35 cellular contexts compared by ENCODE assay signal in the genomic region with DNA sequence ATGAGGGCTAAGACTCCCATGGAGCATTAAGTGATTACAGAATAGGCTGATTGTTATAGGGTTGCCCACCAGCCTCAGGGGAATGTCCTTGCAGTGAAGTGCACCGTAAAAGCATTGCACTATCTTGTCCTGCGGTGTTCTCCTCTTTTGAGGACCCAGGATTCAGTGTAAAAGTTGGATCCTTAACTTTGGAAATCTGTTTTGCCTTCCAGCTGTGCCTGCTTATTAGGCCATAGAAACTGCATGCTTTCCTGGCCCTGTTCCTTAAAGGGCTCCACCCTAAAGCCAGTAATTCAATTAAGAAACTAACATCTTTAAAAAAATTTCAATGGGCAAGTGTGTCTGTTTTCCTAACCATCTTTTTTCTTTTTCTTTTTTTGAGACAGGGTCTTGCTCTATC. TPM values are rescaled to one million over a fixed set of nuclear protein-coding genes. Genes with fewer than 3 reads are reported as not detected.
DNase-seq lines count a peak whose midpoint lies in the region; ATAC-seq, FAIRE-seq and TF ChIP-seq lines count a peak whose summit lies in the region.
"Had no signal": no experiment of that assay in that cellular context is flagged by ENCODE, and none has a peak within 500 bp of the region (broad histone marks: within the 10 kb centered on the region; RNA-seq: fewer than 3 reads in every experiment).

No MANE protein-coding gene starts in this region.

- intact Hi-C loops in HCT116 (cut with micrococcal nuclease) (no loop called here), K562 (cut with micrococcal nuclease) (loop anchor here (5.0 kb wide), 2 partner anchors 453 to 548 kb away; no protein-coding TSS in a partner anchor), left lung (cut with DNase I) (loop anchor here in 1 of 2 donors (10.0 kb wide), 1 partner anchor 166 kb away; no protein-coding TSS in a partner anchor)

- H4K20me1 ChIP-seq in HCT116 (ENCODE audit: insufficient read depth) (no peaks in the 10 kb centered on the region), K562 (replicated peaks; ENCODE audit: control insufficient read depth, insufficient read depth, low read length) (no peaks in the 10 kb centered on the region)
- H4K20me1 ChIP-seq: BLaER1; BLaER1 treated with 17β-estradiol and CSF1 and Interleukin-3, amounts not matched to agents 10 nM and 100 nM had no signal

- H3K9ac ChIP-seq in HCT116 (ENCODE audit: low read length), result no peak overlapping the region
- no peak overlapping the region for H3K9ac ChIP-seq in K562 (ENCODE audit: insufficient read depth in 1 of 2, low read depth in 2 of 2, low read length in 2 of 2)
- H3K9ac ChIP-seq: BLaER1; BLaER1 treated with 17β-estradiol and CSF1 and Interleukin-3, amounts not matched to agents 10 nM and 100 nM had no signal

- in situ Hi-C loops in K562 (cut with MboI), result loop anchor here (5.0 kb wide), 1 partner anchor 543 kb away; no protein-coding TSS in a partner anchor

- H3K36me3 ChIP-seq in HCT116 (ENCODE audit: control insufficient read depth in 1 of 2, insufficient read depth in 2 of 2, low read length in 2 of 2) (no peaks in the 10 kb centered on the region), HEK293 (ENCODE audit: control insufficient read depth in 2 of 2, insufficient read depth in 1 of 2, low read length in 2 of 2) (no peaks in the 10 kb centered on the region), K562 (ENCODE audit: control insufficient read depth, insufficient read depth, low read length) (no peaks in the 10 kb centered on the region), upper lobe of left lung (no peaks in the 10 kb centered on the region), left lung (no peaks in the 10 kb centered on the region)
- H3K36me3 ChIP-seq: BE2C; BLaER1; BLaER1 treated with 17β-estradiol and CSF1 and Interleukin-3, amounts not matched to agents 10 nM and 100 nM had no signal

- no peak for FAIRE-seq in K562 (lab: Jason Lieb, UNC)
- FAIRE-seq: A204.1, A549, D721Med had no signal

- H3K4me3 ChIP-seq in HCT116 (replicated peaks in 1 of 2; ENCODE audit: low read depth in 1 of 2, low read length in 2 of 2) (no peak overlapping the region), HEK293 (ENCODE audit: low read depth, low read length) (no peak overlapping the region), K562 (no peak overlapping the region), upper lobe of left lung (no peak overlapping the region), left lung (no peak overlapping the region)
- H3K4me3 ChIP-seq: A549; BLaER1; BLaER1 treated with 17β-estradiol and CSF1 and Interleukin-3, amounts not matched to agents 10 nM and 100 nM had no signal

- H3K9me1 ChIP-seq in K562 (ENCODE audit: control insufficient read depth, insufficient read depth, low read length), result no peaks in the 10 kb centered on the region

- no peak overlapping the region for H3K4me3 Mint-ChIP-seq in activated naive CD8-positive, alpha-beta T cell treated with anti-CD3 and anti-CD28 coated beads, Interleukin-2, amount 50 U/mL, for 24 hours
- H3K4me3 Mint-ChIP-seq: B cell; CD14-positive monocyte; CD4-positive, alpha-beta memory T cell; CD4-positive, alpha-beta T cell; CD4-positive, CD25-positive, alpha-beta regulatory T cell; CD8-positive, alpha-beta memory T cell; CD8-positive, alpha-beta T cell had no signal

- TF ChIP-seq POLR2A in HCT116 (IDR thresholded peaks at IDR 0.05; ENCODE audit: borderline replicate concordance, extremely low read depth, insufficient read depth, insufficient read length) (no peak), K562 (conservative IDR thresholded peaks at IDR 0.05) (no peak), upper lobe of left lung (IDR thresholded peaks at IDR 0.05) (no peak)

- H3K4me2 ChIP-seq in HCT116 (ENCODE audit: low read length), result no peak overlapping the region
- no peak overlapping the region for H3K4me2 ChIP-seq in K562 (ENCODE audit: insufficient read depth, low read length)
- H3K4me2 ChIP-seq: A549; BLaER1; BLaER1 treated with 17β-estradiol and CSF1 and Interleukin-3, amounts not matched to agents 10 nM and 100 nM had no signal

- TF ChIP-seq CTCF in HCT116 (IDR thresholded peaks at IDR 0.05 in 2 of 3, conservative IDR thresholded peaks at IDR 0.05 in 1 of 3; ENCODE audit: borderline replicate concordance in 1 of 3, insufficient read depth in 1 of 3, low read depth in 2 of 3, low read length in 2 of 3) (no peak), HEK293 (tag by site-specific recombination; IDR thresholded peaks at IDR 0.05) (no peak), K562 (IDR thresholded peaks at IDR 0.05 in 2 of 3, conservative IDR thresholded peaks at IDR 0.05 in 1 of 3; ENCODE audit: insufficient read depth in 2 of 3, low read depth in 1 of 3, low read length in 3 of 3) (no peak), upper lobe of left lung (IDR thresholded peaks at IDR 0.05) (no peak), left lung (IDR thresholded peaks at IDR 0.05) (no peak)

- no peak overlapping the region for H3K27ac Mint-ChIP-seq in activated naive CD8-positive, alpha-beta T cell treated with anti-CD3 and anti-CD28 coated beads, Interleukin-2, amount 50 U/mL, for 24 hours
- H3K27ac Mint-ChIP-seq: B cell; CD14-positive monocyte; CD4-positive, alpha-beta memory T cell; CD4-positive, alpha-beta T cell; CD4-positive, CD25-positive, alpha-beta regulatory T cell; CD8-positive, alpha-beta memory T cell; CD8-positive, alpha-beta T cell had no signal

- BruUV-seq in HCT116 (replicated peaks; lab: Mats Ljungman, UMichigan) (no TSS peak), K562 (replicated peaks; lab: Mats Ljungman, UMichigan) (no TSS peak)

- ATAC-seq in HCT116 (no peak), K562 (no peak), upper lobe of left lung (ENCODE audit: low FRiP score in 2 of 2) (no peak), left lung (no peak)
- ATAC-seq in activated naive CD8-positive, alpha-beta T cell treated with anti-CD3 and anti-CD28 coated beads, Interleukin-2, amount 50 U/mL, for 24 hours, result no peak
- ATAC-seq: A549; CD8-positive, alpha-beta T cell had no signal

- TF ChIP-seq RAD21 in HCT116 (IDR thresholded peaks at IDR 0.05; ENCODE audit: low read depth), result no peak
- TF ChIP-seq RAD21 in K562 (CRISPR knock-in tag; conservative IDR thresholded peaks at IDR 0.05 in 1 of 2, IDR thresholded peaks at IDR 0.05 in 1 of 2), result no peak

- DNase-seq in HCT116 (ENCODE audit: low read depth, low spot score), result no peak
- no peak for DNase-seq in K562 (ENCODE audit: extremely low read depth in 1 of 4, low spot score in 3 of 4)
- DNase-seq in upper lobe of left lung, result no peak
- no peak for DNase-seq in left lung
- DNase-seq in activated naive CD8-positive, alpha-beta T cell treated with anti-CD3 and anti-CD28 coated beads, Interleukin-2, amount 50 U/mL, for 24 hours, result no peak
- DNase-seq: 8988T; ACHN; AML-193; BE2C; C1 segment of cervical spinal cord; Caco-2; Calu3; CD4-positive, alpha-beta memory T cell; CD4-positive, alpha-beta T cell; CD4-positive, CD25-positive, alpha-beta regulatory T cell; CD8-positive, alpha-beta memory T cell; CD8-positive, alpha-beta T cell; COR-L47; DMS 273 treated with DMSO at 0.1 percent for 48 hours; DMS153; DMS53; DMS79; DMS79 treated with DMSO at 0.1 percent for 48 hours; DND-41; EL had no signal

- peaks cover 2% of the 10 kb centered on the region for H3K27me3 Mint-ChIP-seq in activated naive CD8-positive, alpha-beta T cell treated with anti-CD3 and anti-CD28 coated beads, Interleukin-2, amount 50 U/mL, for 24 hours
- H3K27me3 Mint-ChIP-seq: B cell; CD4-positive, alpha-beta memory T cell; CD4-positive, alpha-beta T cell had no signal

- H2AFZ ChIP-seq in HCT116 (ENCODE audit: low read depth, low read length, poor library complexity, severe bottlenecking), result no peak overlapping the region
- no peak overlapping the region for H2AFZ ChIP-seq in K562 (ENCODE audit: low read depth, low read length)

- CTCF ChIA-PET in HCT116 (lab: Charles Lee), result no interaction called here
- CTCF ChIA-PET in HEK293 (lab: Yijun Ruan, JAX), result interaction anchor here (0.7 to 1.5 kb wide), 8 partner anchors 9 to 537 kb away, joined by 3 to 8 read pairs (median 4); no protein-coding TSS in a partner anchor
- CTCF ChIA-PET in K562 (lab: Yijun Ruan, JAX; ENCODE audit: low intra/inter-chr PET ratio), result no interaction called here

- H3K27me3 ChIP-seq in HCT116 (ENCODE audit: insufficient read depth, low read length) (no peaks in the 10 kb centered on the region), K562 (ENCODE audit: control insufficient read depth in 2 of 2, insufficient read depth in 2 of 2, low read length in 2 of 2) (peaks cover 0 to under 1% of the 10 kb centered on the region in 2 experiments; a peak in 3 of 5 replicates), upper lobe of left lung (no peaks in the 10 kb centered on the region), left lung (no peaks in the 10 kb centered on the region)
- H3K27me3 ChIP-seq: BLaER1; BLaER1 treated with 17β-estradiol and CSF1 and Interleukin-3, amounts not matched to agents 10 nM and 100 nM had no signal

- H3K9me3 Mint-ChIP-seq in activated naive CD8-positive, alpha-beta T cell treated with anti-CD3 and anti-CD28 coated beads, Interleukin-2, amount 50 U/mL, for 24 hours, result peaks cover 15% of the 10 kb centered on the region
- H3K9me3 Mint-ChIP-seq: CD4-positive, alpha-beta T cell; CD8-positive, alpha-beta memory T cell; CD8-positive, alpha-beta T cell had no signal

- no peaks in the 10 kb centered on the region for H3K9me3 ChIP-seq in HCT116 (ENCODE audit: control insufficient read depth in 1 of 2, insufficient read depth in 1 of 2, low read depth in 1 of 2, low read length in 2 of 2)
- H3K9me3 ChIP-seq in HEK293 (ENCODE audit: control insufficient read depth, insufficient read depth, low read depth, low read length), result no peaks in the 10 kb centered on the region
- 0 out of 2 replicates have a peak, but pooled peaks cover 3% of the 10 kb centered on the region for H3K9me3 ChIP-seq in K562 (replicated peaks; ENCODE audit: control insufficient read depth, insufficient read depth, low read depth, low read length)
- H3K9me3 ChIP-seq in upper lobe of left lung, result peaks cover 0 to 6% (median 0%) of the 10 kb centered on the region in 4 donors
- H3K9me3 ChIP-seq in left lung, result no peaks in the 10 kb centered on the region
- H3K9me3 ChIP-seq: A549, BE2C had no signal

- peaks cover 31% of the 10 kb centered on the region for H3K4me1 Mint-ChIP-seq in activated naive CD8-positive, alpha-beta T cell treated with anti-CD3 and anti-CD28 coated beads, Interleukin-2, amount 50 U/mL, for 24 hours

- no peaks in the 10 kb centered on the region for H3K9me2 ChIP-seq in HCT116 (ENCODE audit: insufficient read depth)

- H3K4me1 ChIP-seq in HCT116 (ENCODE audit: control insufficient read depth in 1 of 2, insufficient read depth in 2 of 2, low read length in 2 of 2) (peaks cover 0 to 18% of the 10 kb centered on the region in 2 experiments; a peak in 3 of 4 replicates), HEK293 (ENCODE audit: control insufficient read depth, insufficient read depth, low read length) (no peaks in the 10 kb centered on the region), K562 (replicated peaks in 1 of 2; ENCODE audit: control insufficient read depth in 2 of 2, insufficient read depth in 2 of 2, low read length in 2 of 2) (no peaks in the 10 kb centered on the region), upper lobe of left lung (peaks cover 6 to 11% (median 10%) of the 10 kb centered on the region in 4 donors), left lung (peaks cover 0 to 7% of the 10 kb centered on the region in 2 donors)
- H3K4me1 ChIP-seq: A549, BE2C, BLaER1, Caco-2 had no signal

- H3K27ac ChIP-seq in HCT116 (ENCODE audit: low read depth, low read length) (no peak overlapping the region), HEK293 (ENCODE audit: extremely low read depth, low read depth, low read length) (no peak overlapping the region), K562 (ENCODE audit: extremely low read depth, low read depth, low read length) (no peak overlapping the region), upper lobe of left lung (no peak overlapping the region), left lung (no peak overlapping the region)
- H3K27ac ChIP-seq: 22Rv1; A549; BLaER1; BLaER1 treated with 17β-estradiol and CSF1 and Interleukin-3, amounts not matched to agents 10 nM and 100 nM; C4-2B had no signal

- RAD21 ChIA-PET in HCT116 (lab: Charles Lee; ENCODE audit: low non-redundant PET in 1 of 2, low total read pairs in 2 of 2, uncharacterized antibody in 2 of 2, unreplicated experiment in 2 of 2), result no interaction called here

- H3K79me2 ChIP-seq in HCT116 (ENCODE audit: insufficient read depth, low read length) (no peaks in the 10 kb centered on the region), K562 (ENCODE audit: control insufficient read depth, insufficient read depth, low read length) (no peaks in the 10 kb centered on the region)

- POLR2A ChIA-PET in HCT116 (lab: Charles Lee), result no interaction called here
- POLR2A ChIA-PET in HEK293 (lab: Yijun Ruan, JAX), result no interaction called here
- POLR2A ChIA-PET in K562 (lab: Yijun Ruan, JAX), result interaction anchor here (0.8 to 1.4 kb wide), 3 partner anchors 9 to 32 kb away, joined by 3 to 4 read pairs (median 3); no protein-coding TSS in a partner anchor

- WGBS in K562 (ENCODE audit: insufficient coverage, low coverage, missing lambda C conversion rate), result 3% methylated on average over 2 of the region's 2 CpGs
- WGBS in upper lobe of left lung, 2 donors, result 67 to 95% methylated on average over 2 of the region's 2 CpGs

- no peaks in the 10 kb centered on the region for H3K36me3 Mint-ChIP-seq in activated naive CD8-positive, alpha-beta T cell treated with anti-CD3 and anti-CD28 coated beads, Interleukin-2, amount 50 U/mL, for 24 hours (ENCODE audit: low read depth)
- H3K36me3 Mint-ChIP-seq: CD14-positive monocyte; CD4-positive, alpha-beta memory T cell; CD4-positive, CD25-positive, alpha-beta regulatory T cell; CD8-positive, alpha-beta memory T cell; CD8-positive, alpha-beta T cell had no signal

- TF ChIP-seq EP300 in K562 (IDR thresholded peaks at IDR 0.05; ENCODE audit: low read length), result no peak
- TF ChIP-seq EP300 in upper lobe of left lung (IDR thresholded peaks at IDR 0.05), result no peak

RNA-seq across cellular contexts. Expression of a gene that starts 25.4 kb away (rescaled TPM):
- total RNA-seq in HCT116 (2021; ENCODE audit: unreplicated experiment) (0.81 TPM), K562 (2014; rRNA removed) (2.7 and 3.5 TPM in 2 replicates), K562 (2014; rRNA removed; fragmentation: Illumina TruSeq; extraction: Trizol) (0.95 and 1.4 TPM in 2 replicates), K562 (2015; rRNA removed; fragmentation: Illumina TruSeq; extraction: Trizol) (1.7 and 1.9 TPM in 2 replicates), K562 (2021) (2.7 and 3.4 TPM in 2 replicates), upper lobe of left lung (100 to 1,000 TPM in 2 of 6 donors, 10 to 100 TPM in 4; 27.0 to 139 (median 65.1) TPM), left lung (10 to 100 TPM; 37.0 to 58.4 TPM)
- 0.32 and 0.51 TPM in 2 replicates for polyA plus RNA-seq in HCT116 (2012)
- total RNA-seq in K562 (2011; cell fraction: chromatin; rRNA removed; ENCODE audit: low replicate concordance), result 3.1 and 5.8 TPM in 2 replicates
- 4.2 TPM in 2 replicates for total RNA-seq in K562 (2011; cell fraction: nucleolus; rRNA removed)
- total RNA-seq in K562 (2011; cell fraction: nucleoplasm; rRNA removed), result 4.0 and 6.0 TPM in 2 replicates
- polyA plus RNA-seq in K562 (2011; rRNA removed) (1.1 and 2.0 TPM in 2 replicates), K562 (2014; fragmentation: Illumina TruSeq; extraction: Trizol) (1.3 and 1.4 TPM in 2 replicates), K562 (2014; fragmentation: Nextera tagmentation; extraction: Ambion mirVana) (under 1 TPM; 0.24 to 0.50 TPM), K562 (2014; rRNA removed) (2.6 and 4.3 TPM in 2 replicates)
- polyA plus RNA-seq in K562 (2011; cell fraction: cytosol; rRNA removed), result 1.5 and 1.6 TPM in 2 replicates
- 1.7 and 3.0 TPM in 2 replicates for polyA plus RNA-seq in K562 (2011; cell fraction: nucleus; rRNA removed)
- polyA plus RNA-seq in K562 (2012), result 1.4 and 2.2 TPM in 2 replicates
- polyA minus RNA-seq in K562 (2011; rRNA and poly(A)+ RNA removed), result 1.2 and 1.6 TPM in 2 replicates
- polyA minus RNA-seq in K562 (2011; cell fraction: cytosol; rRNA and poly(A)+ RNA removed), result not detected in 2 replicates
- polyA minus RNA-seq in K562 (2011; cell fraction: nucleus; rRNA and poly(A)+ RNA removed), result 2.7 and 3.2 TPM in 2 replicates

RNA-seq across cellular contexts. Expression of a gene that starts 56.8 kb away (rescaled TPM):
- total RNA-seq in HCT116 (2021; ENCODE audit: unreplicated experiment) (1.2 TPM), K562 (2014; rRNA removed) (40.5 and 45.0 TPM in 2 replicates), K562 (2014; rRNA removed; fragmentation: Illumina TruSeq; extraction: Trizol) (13.5 and 14.0 TPM in 2 replicates), K562 (2015; rRNA removed; fragmentation: Illumina TruSeq; extraction: Trizol) (22.3 and 22.4 TPM in 2 replicates), K562 (2021) (37.3 and 42.6 TPM in 2 replicates), upper lobe of left lung (10 to 100 TPM; 18.9 to 80.4 (median 30.6) TPM), left lung (10 to 100 TPM; 24.4 to 81.7 TPM)
- polyA plus RNA-seq in HCT116 (2012), result 1.8 and 2.2 TPM in 2 replicates
- 11.8 and 26.5 TPM in 2 replicates for total RNA-seq in K562 (2011; cell fraction: chromatin; rRNA removed; ENCODE audit: low replicate concordance)
- total RNA-seq in K562 (2011; cell fraction: nucleolus; rRNA removed), result 15.2 and 18.8 TPM in 2 replicates
- 22.7 and 30.8 TPM in 2 replicates for total RNA-seq in K562 (2011; cell fraction: nucleoplasm; rRNA removed)
- polyA plus RNA-seq in K562 (2011; rRNA removed) (24.4 and 51.8 TPM in 2 replicates), K562 (2014; fragmentation: Illumina TruSeq; extraction: Trizol) (39.6 and 46.5 TPM in 2 replicates), K562 (2014; fragmentation: Nextera tagmentation; extraction: Ambion mirVana) (1 to 10 TPM; 5.3 to 5.7 TPM), K562 (2014; rRNA removed) (32.2 and 35.1 TPM in 2 replicates)
- polyA plus RNA-seq in K562 (2011; cell fraction: cytosol; rRNA removed), result 44.6 and 52.4 TPM in 2 replicates
- polyA plus RNA-seq in K562 (2011; cell fraction: nucleus; rRNA removed), result 32.8 and 42.4 TPM in 2 replicates
- 34.2 and 146 TPM in 2 replicates for polyA plus RNA-seq in K562 (2012)
- polyA minus RNA-seq in K562 (2011; rRNA and poly(A)+ RNA removed), result 8.6 and 11.3 TPM in 2 replicates
- polyA minus RNA-seq in K562 (2011; cell fraction: cytosol; rRNA and poly(A)+ RNA removed), result 17.9 and 19.4 TPM in 2 replicates
- 4.0 and 7.3 TPM in 2 replicates for polyA minus RNA-seq in K562 (2011; cell fraction: nucleus; rRNA and poly(A)+ RNA removed)

RNA-seq across cellular contexts. Expression of a gene that starts 59.3 kb away (rescaled TPM):
- total RNA-seq in HCT116 (2021; ENCODE audit: unreplicated experiment), result 79.0 TPM
- 64.4 and 66.7 TPM in 2 replicates for polyA plus RNA-seq in HCT116 (2012)
- total RNA-seq in K562 (2011; cell fraction: chromatin; rRNA removed; ENCODE audit: low replicate concordance), result 227 and 442 TPM in 2 replicates
- 178 and 203 TPM in 2 replicates for total RNA-seq in K562 (2011; cell fraction: nucleolus; rRNA removed)
- total RNA-seq in K562 (2011; cell fraction: nucleoplasm; rRNA removed), result 185 and 217 TPM in 2 replicates
- 55.6 and 63.8 TPM in 2 replicates for total RNA-seq in K562 (2014; rRNA removed)
- 44.0 and 45.1 TPM in 2 replicates for total RNA-seq in K562 (2014; rRNA removed; fragmentation: Illumina TruSeq; extraction: Trizol)
- 60.0 and 62.5 TPM in 2 replicates for total RNA-seq in K562 (2015; rRNA removed; fragmentation: Illumina TruSeq; extraction: Trizol)
- 106 and 126 TPM in 2 replicates for total RNA-seq in K562 (2021)
- 123 and 127 TPM in 2 replicates for polyA plus RNA-seq in K562 (2011; rRNA removed)
- polyA plus RNA-seq in K562 (2011; cell fraction: cytosol; rRNA removed), result 105 and 142 TPM in 2 replicates
- polyA plus RNA-seq in K562 (2011; cell fraction: nucleus; rRNA removed), result 340 and 411 TPM in 2 replicates
- 110 and 127 TPM in 2 replicates for polyA plus RNA-seq in K562 (2012)
- 108 and 119 TPM in 2 replicates for polyA plus RNA-seq in K562 (2014; fragmentation: Illumina TruSeq; extraction: Trizol)
- polyA plus RNA-seq in K562 (2014; fragmentation: Nextera tagmentation; extraction: Ambion mirVana), result 1 to 10 TPM; 1.9 to 2.8 TPM
- polyA plus RNA-seq in K562 (2014; rRNA removed), result 117 and 134 TPM in 2 replicates
- 55.9 and 77.0 TPM in 2 replicates for polyA minus RNA-seq in K562 (2011; rRNA and poly(A)+ RNA removed)
- 46.1 and 60.9 TPM in 2 replicates for polyA minus RNA-seq in K562 (2011; cell fraction: cytosol; rRNA and poly(A)+ RNA removed)
- polyA minus RNA-seq in K562 (2011; cell fraction: nucleus; rRNA and poly(A)+ RNA removed), result 68.7 and 70.2 TPM in 2 replicates
- 100 to 1,000 TPM in 1 of 6 donors, 10 to 100 TPM in 5; 78.6 to 147 (median 93.4) TPM for total RNA-seq in upper lobe of left lung
- 10 to 100 TPM; 91.0 to 99.1 TPM for total RNA-seq in left lung
